ENCODE assay signal across 1 cellular context in the genomic region with DNA sequence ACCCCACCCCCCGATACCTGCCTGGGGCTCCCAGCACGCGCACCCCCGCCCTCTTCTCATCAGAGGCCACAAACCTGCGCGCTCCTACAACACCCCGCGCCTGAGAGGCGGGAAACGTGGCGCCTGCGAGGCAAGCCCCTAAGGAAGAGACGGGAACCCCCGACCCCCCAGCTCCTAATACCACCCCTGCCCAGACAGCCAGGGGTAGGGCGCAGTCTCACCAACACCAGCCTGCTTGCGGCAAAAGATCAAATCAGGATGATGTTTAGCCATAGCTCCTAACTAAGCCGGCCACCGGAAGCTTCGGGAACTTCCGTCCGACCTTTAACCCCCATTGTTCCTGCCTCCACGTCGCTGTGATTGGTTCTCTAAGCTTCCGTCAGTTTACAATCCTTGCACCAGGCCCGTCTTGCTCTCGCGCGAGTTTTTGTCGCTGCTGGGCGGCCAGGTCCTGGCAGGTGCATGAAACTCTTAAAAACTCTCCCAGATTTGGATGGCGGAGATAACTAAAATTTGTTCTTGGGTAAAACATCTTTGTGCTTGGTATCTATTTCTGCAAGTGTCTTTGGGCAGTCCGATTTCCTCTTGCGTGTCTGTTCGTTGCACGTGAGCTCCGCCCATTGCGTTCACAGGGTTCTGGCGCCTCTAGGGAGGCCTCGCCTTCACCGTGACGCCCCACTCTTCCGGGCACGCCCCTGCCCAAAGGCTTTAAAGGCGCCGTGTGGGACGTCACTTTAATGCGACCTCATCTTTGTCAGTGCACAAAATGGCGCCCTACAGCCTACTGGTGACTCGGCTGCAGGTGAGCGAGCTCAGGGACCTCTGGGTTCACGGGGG.
TF ChIP-seq lines count a peak whose summit lies in the region.

TSS of gene ACO2 (plus strand) at position 737 of the 837 bp plus-strand sequence. CDS start at position 767, 30 bp downstream.
A gene with protein sequence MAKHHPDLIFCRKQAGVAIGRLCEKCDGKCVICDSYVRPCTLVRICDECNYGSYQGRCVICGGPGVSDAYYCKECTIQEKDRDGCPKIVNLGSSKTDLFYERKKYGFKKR (minus strand): TSS at position 312 of the 837 bp plus-strand sequence. CDS start 39 bp downstream, at position 273.

TF ChIP-seq in HEK293, 187 proteins besides CTCF, POLR2A, EP300 and RAD21 (continued from another document and continues in another):
- peak; percentile 82 for TF ChIP-seq ZNF518A (tag by site-specific recombination; conservative IDR thresholded peaks at IDR 0.05; ENCODE audit: low read depth)
- TF ChIP-seq KLF16 (tag by site-specific recombination; IDR thresholded peaks at IDR 0.05) = peak; percentile 92
- peak; percentile 99 for TF ChIP-seq YY2 (tag by site-specific recombination; IDR thresholded peaks at IDR 0.05)
- TF ChIP-seq PATZ1 (tag by site-specific recombination; IDR thresholded peaks at IDR 0.05) = peak; percentile 79
- 0 out of 2 replicates have a peak, but pooled peaks have one; percentile 22 for TF ChIP-seq ZFP3 (tag by site-specific recombination; IDR thresholded peaks at IDR 0.05; ENCODE audit: low read depth)
- TF ChIP-seq ZNF335 (tag by site-specific recombination; conservative IDR thresholded peaks at IDR 0.05) = peak; percentile 95
- no peak for TF ChIP-seq ZNF19 (tag by site-specific recombination; IDR thresholded peaks at IDR 0.05; ENCODE audit: low read depth)
- TF ChIP-seq SP7 (tag by site-specific recombination; IDR thresholded peaks at IDR 0.05) = peak; percentile 88
- TF ChIP-seq ZNF280C (tag by site-specific recombination; IDR thresholded peaks at IDR 0.05) = no peak
- no peak for TF ChIP-seq ZNF202 (tag by site-specific recombination; IDR thresholded peaks at IDR 0.05; ENCODE audit: borderline replicate concordance)
- TF ChIP-seq YY1 (tag by site-specific recombination; IDR thresholded peaks at IDR 0.05) = peak; percentile 96
- no peak for TF ChIP-seq SCRT2 (tag by site-specific recombination; IDR thresholded peaks at IDR 0.05)
- TF ChIP-seq ZBTB17 (tag by site-specific recombination; IDR thresholded peaks at IDR 0.05) = peak; percentile 97
- TF ChIP-seq ZNF449 (tag by site-specific recombination; IDR thresholded peaks at IDR 0.05) = no peak; the same call in 1 of the 2 replicates
- peak; percentile 81 for TF ChIP-seq WT1 (tag by site-specific recombination; IDR thresholded peaks at IDR 0.05)
- peak; percentile 86; the same call in 1 of the 2 replicates for TF ChIP-seq ZNF561 (tag by site-specific recombination; IDR thresholded peaks at IDR 0.05; ENCODE audit: borderline replicate concordance)
- no peak for TF ChIP-seq SCRT1 (tag by site-specific recombination; IDR thresholded peaks at IDR 0.05; ENCODE audit: borderline replicate concordance)
- TF ChIP-seq ZNF624 (tag by site-specific recombination; IDR thresholded peaks at IDR 0.05) = no peak
- peak; percentile 63; the same call in 1 of the 2 replicates for TF ChIP-seq ZNF785 (tag by site-specific recombination; IDR thresholded peaks at IDR 0.05)
- no peak for TF ChIP-seq ZSCAN16 (tag by site-specific recombination; IDR thresholded peaks at IDR 0.05)
- peak; percentile 41; the same call in 1 of the 2 replicates for TF ChIP-seq ZNF394 (tag by site-specific recombination; IDR thresholded peaks at IDR 0.05; ENCODE audit: borderline replicate concordance)
- TF ChIP-seq ZBTB26 (tag by site-specific recombination; optimal IDR thresholded peaks at IDR 0.05) = peak; percentile 75
- TF ChIP-seq, protein P1, sequence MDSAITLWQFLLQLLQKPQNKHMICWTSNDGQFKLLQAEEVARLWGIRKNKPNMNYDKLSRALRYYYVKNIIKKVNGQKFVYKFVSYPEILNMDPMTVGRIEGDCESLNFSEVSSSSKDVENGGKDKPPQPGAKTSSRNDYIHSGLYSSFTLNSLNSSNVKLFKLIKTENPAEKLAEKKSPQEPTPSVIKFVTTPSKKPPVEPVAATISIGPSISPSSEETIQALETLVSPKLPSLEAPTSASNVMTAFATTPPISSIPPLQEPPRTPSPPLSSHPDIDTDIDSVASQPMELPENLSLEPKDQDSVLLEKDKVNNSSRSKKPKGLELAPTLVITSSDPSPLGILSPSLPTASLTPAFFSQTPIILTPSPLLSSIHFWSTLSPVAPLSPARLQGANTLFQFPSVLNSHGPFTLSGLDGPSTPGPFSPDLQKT (IDR thresholded peaks at IDR 0.05; ENCODE audit: borderline replicate concordance, low read depth, low read length) = peak; percentile 87
- TF ChIP-seq, protein P2, sequence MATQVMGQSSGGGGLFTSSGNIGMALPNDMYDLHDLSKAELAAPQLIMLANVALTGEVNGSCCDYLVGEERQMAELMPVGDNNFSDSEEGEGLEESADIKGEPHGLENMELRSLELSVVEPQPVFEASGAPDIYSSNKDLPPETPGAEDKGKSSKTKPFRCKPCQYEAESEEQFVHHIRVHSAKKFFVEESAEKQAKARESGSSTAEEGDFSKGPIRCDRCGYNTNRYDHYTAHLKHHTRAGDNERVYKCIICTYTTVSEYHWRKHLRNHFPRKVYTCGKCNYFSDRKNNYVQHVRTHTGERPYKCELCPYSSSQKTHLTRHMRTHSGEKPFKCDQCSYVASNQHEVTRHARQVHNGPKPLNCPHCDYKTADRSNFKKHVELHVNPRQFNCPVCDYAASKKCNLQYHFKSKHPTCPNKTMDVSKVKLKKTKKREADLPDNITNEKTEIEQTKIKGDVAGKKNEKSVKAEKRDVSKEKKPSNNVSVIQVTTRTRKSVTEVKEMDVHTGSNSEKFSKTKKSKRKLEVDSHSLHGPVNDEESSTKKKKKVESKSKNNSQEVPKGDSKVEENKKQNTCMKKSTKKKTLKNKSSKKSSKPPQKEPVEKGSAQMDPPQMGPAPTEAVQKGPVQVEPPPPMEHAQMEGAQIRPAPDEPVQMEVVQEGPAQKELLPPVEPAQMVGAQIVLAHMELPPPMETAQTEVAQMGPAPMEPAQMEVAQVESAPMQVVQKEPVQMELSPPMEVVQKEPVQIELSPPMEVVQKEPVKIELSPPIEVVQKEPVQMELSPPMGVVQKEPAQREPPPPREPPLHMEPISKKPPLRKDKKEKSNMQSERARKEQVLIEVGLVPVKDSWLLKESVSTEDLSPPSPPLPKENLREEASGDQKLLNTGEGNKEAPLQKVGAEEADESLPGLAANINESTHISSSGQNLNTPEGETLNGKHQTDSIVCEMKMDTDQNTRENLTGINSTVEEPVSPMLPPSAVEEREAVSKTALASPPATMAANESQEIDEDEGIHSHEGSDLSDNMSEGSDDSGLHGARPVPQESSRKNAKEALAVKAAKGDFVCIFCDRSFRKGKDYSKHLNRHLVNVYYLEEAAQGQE (tag by site-specific recombination; IDR thresholded peaks at IDR 0.05) = no peak
- 0 out of 2 replicates have a peak, but pooled peaks have one; percentile 59 for TF ChIP-seq ZSCAN30 (tag by site-specific recombination; IDR thresholded peaks at IDR 0.05)
- no peak for TF ChIP-seq ZSCAN23 (tag by site-specific recombination; IDR thresholded peaks at IDR 0.05)
